Comparison of ENCODE assay signal across 15 cellular contexts in genomic region chr10:112816033-112816430, GRCh38.
DNase-seq lines count a peak whose midpoint lies in the region; ATAC-seq and TF ChIP-seq lines count a peak whose summit lies in the region.
"Had no signal": no experiment of that assay in that cellular context is flagged by ENCODE, and none has a peak within 500 bp of the region (broad histone marks: within the 10 kb centered on the region; RNA-seq: fewer than 3 reads in every experiment).

No MANE protein-coding gene starts in this region.

- intact Hi-C loops in PC-3 (cut with micrococcal nuclease), result no loop called here

- no peak for ATAC-seq in PC-3
- ATAC-seq in HG03175 (IDR thresholded peaks at IDR 0.05; ENCODE audit: unreplicated experiment), result no peak
- ATAC-seq: CD8-positive, alpha-beta T cell had no signal

- CTCF ChIA-PET in PC-3 (lab: Charles Lee), result no interaction called here

- H3K9ac ChIP-seq in PC-3 (ENCODE audit: low read length), result no peak overlapping the region

- H3K4me2 ChIP-seq in PC-3 (ENCODE audit: low read length) (peak overlapping the region; percentile 33; the same call in 1 of the 2 replicates), osteoblast (ENCODE audit: insufficient read depth, low read length) (peak overlapping the region; percentile 68)

- H3K36me3 ChIP-seq in ACC112 (ENCODE audit: insufficient read depth, low read length) (no peaks in the 10 kb centered on the region), PC-3 (ENCODE audit: low read depth, low read length) (no peaks in the 10 kb centered on the region), osteoblast (ENCODE audit: insufficient read depth, low read length) (no peaks in the 10 kb centered on the region)

- TF ChIP-seq CTCF in PC-3 (conservative IDR thresholded peaks at IDR 0.05; ENCODE audit: low read depth, low read length) (no peak), osteoblast (IDR thresholded peaks at IDR 0.05; ENCODE audit: extremely low read depth, low read depth, low read length) (no peak)

- H3K4me3 ChIP-seq in ACC112 (ENCODE audit: low read depth, low read length) (peak overlapping the region; percentile 3), PC-3 (ENCODE audit: low read length) (no peak overlapping the region), osteoblast (ENCODE audit: insufficient read depth, low read length) (no peak overlapping the region)

- no peaks in the 10 kb centered on the region for H3K9me2 ChIP-seq in PC-3 (replicated peaks; ENCODE audit: low read length)

- no peaks in the 10 kb centered on the region for H3K79me2 ChIP-seq in ACC112 (ENCODE audit: control insufficient read depth, insufficient read depth, low read length, unreplicated experiment)
- H3K79me2 ChIP-seq in PC-3 (ENCODE audit: low read length), result no peaks in the 10 kb centered on the region
- H3K79me2 ChIP-seq in osteoblast (ENCODE audit: insufficient read depth, low read length), result no peaks in the 10 kb centered on the region

- H3F3A ChIP-seq in PC-3 (ENCODE audit: low read length, unreplicated experiment), result no peaks in the 10 kb centered on the region

- peaks cover 26% of the 10 kb centered on the region for H3K4me1 ChIP-seq in ACC112 (ENCODE audit: control insufficient read depth, insufficient read depth, low read length, unreplicated experiment)
- peaks cover 34% of the 10 kb centered on the region for H3K4me1 ChIP-seq in PC-3 (ENCODE audit: insufficient read depth, low read length)
- H3K4me1 ChIP-seq in osteoblast (ENCODE audit: insufficient read depth, low read length), result peaks cover 34% of the 10 kb centered on the region

- no TSS peak for BruUV-seq in PC-3 (replicated peaks; lab: Mats Ljungman, UMichigan)

- H3K27me3 ChIP-seq in ACC112 (ENCODE audit: insufficient read depth, low read length), result no peaks in the 10 kb centered on the region
- no peaks in the 10 kb centered on the region for H3K27me3 ChIP-seq in PC-3 (ENCODE audit: low read length)
- H3K27me3 ChIP-seq in osteoblast (ENCODE audit: insufficient read depth, low read length), result no peaks in the 10 kb centered on the region
- H3K27me3 ChIP-seq: heart right ventricle had no signal

- DNase-seq in PC-3 (no peak), fibroblast of peridontal ligament (ENCODE audit: extremely low read depth) (peak; percentile 10), osteoblast (ENCODE audit: insufficient read length, low spot score, missing footprints) (peak; percentile 53), SHP77 (lab: John Stamatoyannopoulos, UW) (no peak), NCI-H1105 treated with DMSO at 0.1 percent for 48 hours (lab: John Stamatoyannopoulos, UW) (no peak), HuH-7 (ENCODE audit: low spot score) (no peak)
- DNase-seq: activated CD4-positive, alpha-beta T cell treated with anti-CD3 and anti-CD28 coated beads, Interleukin-2, amount 50 U/mL, for 4 hours; activated naive CD4-positive, alpha-beta T cell treated with Interleukin-2 at 50 U/mL for 16 hours; CD8-positive, alpha-beta T cell; heart right ventricle; naive B cell; stimulated activated CD4-positive, alpha-beta T cell treated with anti-CD3 and anti-CD28 coated beads, Interleukin-4, amount 100 ng/mL, for 4 hours had no signal

- H3K27ac ChIP-seq in ACC112 (ENCODE audit: low read depth, low read length) (peak overlapping the region; percentile 24; the same call in 1 of the 2 replicates), PC-3 (ENCODE audit: low read length) (peak overlapping the region; percentile 25), osteoblast (ENCODE audit: low read depth, low read length) (no peak overlapping the region)
- H3K27ac ChIP-seq: VCaP had no signal

- no peak overlapping the region for H2AFZ ChIP-seq in ACC112 (ENCODE audit: low read length, unreplicated experiment)
- H2AFZ ChIP-seq in PC-3 (ENCODE audit: low read length), result no peak overlapping the region
- H2AFZ ChIP-seq in osteoblast (ENCODE audit: low read length), result no peak overlapping the region

- POLR2A ChIA-PET in PC-3 (lab: Charles Lee; ENCODE audit: unreplicated experiment), result no interaction called here

- H3K9me3 ChIP-seq in PC-3 (ENCODE audit: low read length) (no peaks in the 10 kb centered on the region), osteoblast (ENCODE audit: low read depth, low read length) (no peaks in the 10 kb centered on the region)
- H3K9me3 ChIP-seq: heart right ventricle had no signal

- no peaks in the 10 kb centered on the region for H4K20me1 ChIP-seq in PC-3 (ENCODE audit: low read length)
- peaks cover 7% of the 10 kb centered on the region for H4K20me1 ChIP-seq in osteoblast (ENCODE audit: insufficient read depth, low read length)

Comparison
In these comparisons a context has a peak if more than half of its experiments do, and no peak if none do; other contexts are left out.
1. DNase-seq: peak in fibroblast of peridontal ligament (single experiment) and osteoblast (single experiment); none in PC-3 (single experiment), SHP77 (0 of 2), NCI-H1105 treated with DMSO at 0.1 percent for 48 hours (single experiment) and HuH-7 (single experiment).